Comparison of ENCODE assay signal across 20 cellular contexts in the genomic region with DNA sequence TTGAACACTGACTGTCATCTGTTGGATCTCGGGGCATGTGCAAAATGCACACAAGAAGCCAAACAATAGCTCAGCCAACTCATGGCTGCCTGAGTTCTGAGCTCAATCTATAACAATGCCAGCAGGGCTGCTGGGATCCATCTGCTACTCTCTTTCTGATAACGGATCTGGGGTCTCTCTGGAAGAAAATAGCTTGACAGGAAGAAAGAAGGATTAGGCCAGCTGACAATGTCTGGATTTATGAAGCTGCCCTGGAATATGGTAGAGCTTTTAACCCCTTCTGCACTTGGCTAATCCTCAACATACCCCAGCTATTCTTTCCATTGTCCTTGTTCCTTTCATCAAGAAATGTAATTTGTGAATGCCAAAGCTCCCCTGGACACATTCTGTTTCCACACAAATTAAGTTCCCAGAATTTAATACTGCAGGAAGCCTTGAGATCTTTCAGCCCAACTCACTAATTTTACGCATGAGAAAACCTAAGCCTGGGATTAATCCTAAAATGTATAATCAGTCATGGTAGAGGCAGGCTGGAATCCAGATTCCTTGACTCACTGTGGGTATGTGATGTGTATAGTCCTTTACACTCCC.
DNase-seq lines count a peak whose midpoint lies in the region; ATAC-seq and TF ChIP-seq lines count a peak whose summit lies in the region.
"Had no signal": no experiment of that assay in that cellular context is flagged by ENCODE, and none has a peak within 500 bp of the region (broad histone marks: within the 10 kb centered on the region; RNA-seq: fewer than 3 reads in every experiment).

No MANE protein-coding gene starts in this region.

- H3K9me3 ChIP-seq in transverse colon, result no peaks in the 10 kb centered on the region
- H3K9me3 ChIP-seq: mucosa of descending colon had no signal

- intact Hi-C loops in transverse colon (cut with DNase I; ENCODE audit: low total_unique reads), result loop anchor here (10.0 kb wide), 1 partner anchor 247 kb away; a partner anchor contains a TSS

- 70 to 73% methylated on average over 2 to 3 of the region's 3 CpGs for WGBS in transverse colon (ENCODE audit: low coverage in 1 of 2), 2 donors

- DNase-seq in NCI-H146 treated with DMSO at 0.1 percent for 48 hours (lab: John Stamatoyannopoulos, UW; ENCODE audit: unreplicated experiment) (peak; percentile 46), astrocyte of the spinal cord (ENCODE audit: low read depth, low spot score) (peak; percentile 78), glutamatergic neuron (no peak), superior temporal gyrus (ENCODE audit: extremely low spot score) (peak; percentile 53), transverse colon (no peak), NCI-H2171 treated with DMSO at 0.1 percent for 48 hours (lab: John Stamatoyannopoulos, UW) (no peak)
- no peak for DNase-seq in activated naive CD8-positive, alpha-beta T cell treated with anti-CD3 and anti-CD28 coated beads, Interleukin-2, amount 50 U/mL, for 24 hours
- DNase-seq: activated CD4-positive, alpha-beta T cell treated with anti-CD3 and anti-CD28 coated beads for 48 hours; activated T-cell treated with anti-CD3 and anti-CD28 coated beads for 4 hours; DMS79; KBM-7; kidney glomerular epithelial cell; mucosa of descending colon; NCI-H1105 treated with DMSO at 0.1 percent for 48 hours; posterior cingulate gyrus; SIG-M5; T1000 had no signal

- no peaks in the 10 kb centered on the region for H3K36me3 ChIP-seq in transverse colon

- peaks cover 15% of the 10 kb centered on the region for H3K4me1 Mint-ChIP-seq in glutamatergic neuron (ENCODE audit: low read depth, unreplicated experiment)
- H3K4me1 Mint-ChIP-seq in activated naive CD8-positive, alpha-beta T cell treated with anti-CD3 and anti-CD28 coated beads, Interleukin-2, amount 50 U/mL, for 24 hours, result peaks cover 3% of the 10 kb centered on the region
- H3K4me1 Mint-ChIP-seq: central memory CD8-positive, alpha-beta T cell had no signal

- peak overlapping the region; percentile 45 for H3K27ac Mint-ChIP-seq in glutamatergic neuron (ENCODE audit: unreplicated experiment)
- no peak overlapping the region for H3K27ac Mint-ChIP-seq in activated naive CD8-positive, alpha-beta T cell treated with anti-CD3 and anti-CD28 coated beads, Interleukin-2, amount 50 U/mL, for 24 hours
- H3K27ac Mint-ChIP-seq: activated naive CD4-positive, alpha-beta T cell treated with anti-CD3 and anti-CD28 coated beads, Interleukin-2, amount 50 U/mL, for 24 hours had no signal

- no peak overlapping the region for H3K4me3 Mint-ChIP-seq in glutamatergic neuron (ENCODE audit: unreplicated experiment)
- H3K4me3 Mint-ChIP-seq in activated naive CD8-positive, alpha-beta T cell treated with anti-CD3 and anti-CD28 coated beads, Interleukin-2, amount 50 U/mL, for 24 hours, result no peak overlapping the region
- H3K4me3 Mint-ChIP-seq: activated naive CD4-positive, alpha-beta T cell treated with anti-CD3 and anti-CD28 coated beads, Interleukin-2, amount 50 U/mL, for 24 hours; central memory CD8-positive, alpha-beta T cell had no signal

- no peak for TF ChIP-seq POLR2A in transverse colon (IDR thresholded peaks at IDR 0.05)

- H3K4me3 ChIP-seq in astrocyte of the spinal cord (ENCODE audit: low read depth, low read length) (no peak overlapping the region), transverse colon (no peak overlapping the region)
- H3K4me3 ChIP-seq: mucosa of descending colon had no signal

- H3K4me1 ChIP-seq in transverse colon, result peaks cover 0 to 2% (median 0%) of the 10 kb centered on the region in 4 donors

- no peak for ATAC-seq in activated naive CD8-positive, alpha-beta T cell treated with anti-CD3 and anti-CD28 coated beads, Interleukin-2, amount 50 U/mL, for 24 hours
- ATAC-seq: mucosa of descending colon had no signal

- no peak for TF ChIP-seq CTCF in astrocyte of the spinal cord (IDR thresholded peaks at IDR 0.05; ENCODE audit: low read depth, low read length)
- TF ChIP-seq CTCF in glutamatergic neuron (IDR thresholded peaks at IDR 0.05; ENCODE audit: partially characterized antibody, unreplicated experiment), result no peak
- TF ChIP-seq CTCF in transverse colon (IDR thresholded peaks at IDR 0.05), result no peak

- H3K27me3 Mint-ChIP-seq in glutamatergic neuron (ENCODE audit: unreplicated experiment), result no peaks in the 10 kb centered on the region
- H3K27me3 Mint-ChIP-seq in activated naive CD8-positive, alpha-beta T cell treated with anti-CD3 and anti-CD28 coated beads, Interleukin-2, amount 50 U/mL, for 24 hours, result peaks cover 29% of the 10 kb centered on the region

- H3K27me3 ChIP-seq in transverse colon, result peaks cover 11% of the 10 kb centered on the region

- no peak overlapping the region for H3K27ac ChIP-seq in transverse colon
- H3K27ac ChIP-seq: HL-60 had no signal

- H3K36me3 Mint-ChIP-seq in glutamatergic neuron (ENCODE audit: unreplicated experiment), result no peaks in the 10 kb centered on the region
- no peaks in the 10 kb centered on the region for H3K36me3 Mint-ChIP-seq in activated naive CD8-positive, alpha-beta T cell treated with anti-CD3 and anti-CD28 coated beads, Interleukin-2, amount 50 U/mL, for 24 hours (ENCODE audit: low read depth)
- H3K36me3 Mint-ChIP-seq: activated naive CD4-positive, alpha-beta T cell treated with anti-CD3 and anti-CD28 coated beads, Interleukin-2, amount 50 U/mL, for 24 hours had no signal

- no peaks in the 10 kb centered on the region for H3K9me3 Mint-ChIP-seq in glutamatergic neuron (ENCODE audit: unreplicated experiment)
- no peaks in the 10 kb centered on the region for H3K9me3 Mint-ChIP-seq in activated naive CD8-positive, alpha-beta T cell treated with anti-CD3 and anti-CD28 coated beads, Interleukin-2, amount 50 U/mL, for 24 hours
- H3K9me3 Mint-ChIP-seq: activated naive CD4-positive, alpha-beta T cell treated with anti-CD3 and anti-CD28 coated beads, Interleukin-2, amount 50 U/mL, for 24 hours; central memory CD8-positive, alpha-beta T cell had no signal

- no peak for TF ChIP-seq EP300 in transverse colon (IDR thresholded peaks at IDR 0.05; ENCODE audit: low read depth)

- in situ Hi-C loops in astrocyte of the spinal cord (cut with HindIII; ENCODE audit: low sequenced_read_pairs) (no loop called here), transverse colon (cut with MboI; ENCODE audit: low pct_ligation_motif_present in 1 of 4, low pct_unique_long_range_greater_than_20kb in 1 of 4, low sequenced_read_pairs in 3 of 4) (loop anchor here in 3 of 4 donors (5.0 to 25.0 kb wide), 3 partner anchors 89 to 264 kb away; no protein-coding TSS in a partner anchor)

Comparison
In these comparisons a context has a peak if more than half of its experiments do, and no peak if none do; other contexts are left out.
1. DNase-seq: peak in NCI-H146 treated with DMSO at 0.1 percent for 48 hours (single experiment), astrocyte of the spinal cord (single experiment) and superior temporal gyrus (single experiment); none in glutamatergic neuron (single experiment), transverse colon (single experiment), activated naive CD8-positive, alpha-beta T cell treated with anti-CD3 and anti-CD28 coated beads, Interleukin-2, amount 50 U/mL, for 24 hours (single experiment) and NCI-H2171 treated with DMSO at 0.1 percent for 48 hours (single experiment).